10 cellular contexts compared by ENCODE assay signal in genomic region chr3:115287198-115287597, GRCh38.
"Had no signal": no experiment of that assay in that cellular context is flagged by ENCODE, and none has a peak within 500 bp of the region (broad histone marks: within the 10 kb centered on the region; RNA-seq: fewer than 3 reads in every experiment).

No MANE protein-coding gene starts in this region.

- H3K4me2 ChIP-seq: GM23338 had no signal

- ATAC-seq: GM23338, HCT116 had no signal

- H3K4me1 Mint-ChIP-seq: GM23338, H9 had no signal

- H3K27ac Mint-ChIP-seq: GM23338, H9, HFFc6 had no signal

- H3K4me3 ChIP-seq: GM23248, GM23338, HAP-1 had no signal

- H3K9me3 ChIP-seq: HAP-1 had no signal

- H2AFZ ChIP-seq: GM23248, GM23338 had no signal

- FAIRE-seq: H1 had no signal

- H3K27ac ChIP-seq: GM23248 had no signal

- DNase-seq: GM23248, GOT3, H7, H9, HCEC 1CT, HFFc6 had no signal

- H3K4me3 Mint-ChIP-seq: GM23338, H9, HFFc6 had no signal

- H3K36me3 ChIP-seq: HAP-1 had no signal

- H3K9me3 Mint-ChIP-seq: GM23338, H9, HFFc6 had no signal
